In the genomic region with DNA sequence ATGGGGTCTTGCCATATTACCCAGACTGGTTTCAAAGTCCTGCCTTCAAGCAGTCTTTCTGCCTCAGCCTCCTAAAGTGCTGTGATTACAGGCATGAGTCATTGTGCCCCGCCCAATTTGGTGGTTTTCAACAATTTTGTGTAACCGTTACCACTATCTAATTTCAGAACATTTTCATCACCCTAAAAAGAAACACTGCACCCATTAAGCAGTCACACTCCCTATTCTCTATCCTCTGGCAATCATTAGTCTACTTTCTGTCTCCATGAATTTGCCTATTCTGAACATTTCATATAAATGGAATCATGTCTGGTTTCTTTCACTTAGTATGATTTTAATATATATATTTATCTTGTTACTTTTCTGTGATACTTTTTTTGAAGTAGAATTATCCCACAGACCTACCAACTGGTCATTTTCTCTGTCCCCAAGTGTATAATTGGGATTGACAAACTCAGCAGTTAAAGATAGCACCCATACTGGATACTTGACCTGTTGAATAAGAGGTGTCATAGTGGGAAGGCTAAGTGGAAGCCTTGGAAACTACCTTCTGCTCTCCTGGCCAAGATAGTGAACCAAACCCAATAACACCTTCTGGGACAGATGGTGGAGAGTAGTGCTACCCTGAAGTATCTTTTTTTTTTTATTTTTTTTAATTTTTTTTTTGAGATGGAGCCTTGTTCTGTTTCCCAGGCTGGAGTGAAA, we compare ENCODE assay signal across 7 cellular contexts.
DNase-seq lines count a peak whose midpoint lies in the region; ATAC-seq and TF ChIP-seq lines count a peak whose summit lies in the region.

No MANE protein-coding gene starts in this region.

- no peak overlapping the region for H3K4me2 ChIP-seq in neuronal stem cell (ENCODE audit: insufficient read depth, low read length, poor library complexity, severe bottlenecking)

- no peak overlapping the region for H3K18ac ChIP-seq in neuronal stem cell (ENCODE audit: low read length)

- H3K4me1 ChIP-seq in right atrium auricular region: peaks cover 0 to 8% of the 10 kb centered on the region in 2 donors
- no peaks in the 10 kb centered on the region for H3K4me1 ChIP-seq in neuronal stem cell (ENCODE audit: control insufficient read depth in 2 of 2, insufficient read depth in 1 of 2, low read depth in 1 of 2, low read length in 2 of 2)

- H3K27me3 ChIP-seq in right atrium auricular region: no peaks in the 10 kb centered on the region
- no peaks in the 10 kb centered on the region for H3K27me3 ChIP-seq in neuronal stem cell (ENCODE audit: control insufficient read depth in 3 of 3, insufficient read depth in 3 of 3, low read depth in 1 of 3, low read length in 3 of 3)

- no peak overlapping the region for H4K8ac ChIP-seq in neuronal stem cell (ENCODE audit: low read depth, low read length)

- ATAC-seq in GM21529 (IDR thresholded peaks at IDR 0.05; ENCODE audit: unreplicated experiment): peak; percentile 70

- H3K4ac ChIP-seq in neuronal stem cell (ENCODE audit: low read length): no peak overlapping the region

- H3K36me3 ChIP-seq in right atrium auricular region (no peaks in the 10 kb centered on the region), neuronal stem cell (replicated peaks in 1 of 2; ENCODE audit: control insufficient read depth in 2 of 2, insufficient read depth in 2 of 2, low read length in 2 of 2) (no peaks in the 10 kb centered on the region)

- H2BK12ac ChIP-seq in neuronal stem cell (ENCODE audit: low read length): no peak overlapping the region

- no peak overlapping the region for H3K23ac ChIP-seq in neuronal stem cell (ENCODE audit: low read depth, low read length, poor library complexity)

- no peak overlapping the region for H2BK120ac ChIP-seq in neuronal stem cell (ENCODE audit: low read depth, low read length)

- H2BK5ac ChIP-seq in neuronal stem cell (ENCODE audit: low read length): no peak overlapping the region

- H3K27ac ChIP-seq in right atrium auricular region (no peak overlapping the region), neuronal stem cell (replicated peaks; ENCODE audit: low read length) (no peak overlapping the region)

- no peak overlapping the region for H2BK15ac ChIP-seq in neuronal stem cell (ENCODE audit: low read length)

- no peak overlapping the region for H3K9ac ChIP-seq in neuronal stem cell (ENCODE audit: low read depth, low read length, poor library complexity)

- H3K4me3 ChIP-seq in right atrium auricular region (no peak overlapping the region), neuronal stem cell (ENCODE audit: low read length in 2 of 2) (no peak overlapping the region)

- no peak overlapping the region for H4K91ac ChIP-seq in neuronal stem cell (ENCODE audit: low read depth, low read length, poor library complexity)

- TF ChIP-seq CTCF in right atrium auricular region (IDR thresholded peaks at IDR 0.05): no peak

- no peak overlapping the region for H2AK5ac ChIP-seq in neuronal stem cell (ENCODE audit: low read depth, low read length)

- H3K9me3 ChIP-seq in right atrium auricular region (no peaks in the 10 kb centered on the region), neuronal stem cell (replicated peaks in 1 of 2; ENCODE audit: control insufficient read depth in 2 of 2, insufficient read depth in 1 of 2, low read depth in 1 of 2, low read length in 2 of 2) (peaks cover 0 to 9% of the 10 kb centered on the region in 2 donors)

- no peak overlapping the region for H3K14ac ChIP-seq in neuronal stem cell (ENCODE audit: low read length)

- peak; percentile 65 for DNase-seq in NCI-H2227 (lab: John Stamatoyannopoulos, UW; ENCODE audit: unreplicated experiment)
- peak; percentile 61 for DNase-seq in activated T-cell treated with anti-CD3 and anti-CD28 coated beads for 48 hours (ENCODE audit: low read depth)
- DNase-seq in right atrium auricular region (ENCODE audit: low spot score): peak; percentile 75
- peak; percentile 67 to 76 for DNase-seq in stimulated activated CD8-positive, alpha-beta memory T cell treated with anti-CD3 and anti-CD28 coated beads, Interleukin-7, amount 100 ng/mL, for 4 hours (ENCODE audit: low read depth in 2 of 2)
- no peak for DNase-seq in NCI-H82 (lab: John Stamatoyannopoulos, UW)
- no peak for DNase-seq in neuronal stem cell (ENCODE audit: low spot score)

- no peaks in the 10 kb centered on the region for H3K79me1 ChIP-seq in neuronal stem cell (ENCODE audit: low read depth, low read length)

- no peak overlapping the region for H2AFZ ChIP-seq in neuronal stem cell (ENCODE audit: low read length)

- WGBS in neuronal stem cell (ENCODE audit: extremely low coverage in 2 of 2, insufficient read length in 2 of 2, insufficient replicate concordance in 1 of 2), 2 donors: no CpG with 5 or more reads among the region's 2 CpGs

Comparison
In these comparisons a context has a peak if more than half of its experiments do, and no peak if none do; other contexts are left out.
1. DNase-seq: peak in NCI-H2227 (single experiment), activated T-cell treated with anti-CD3 and anti-CD28 coated beads for 48 hours (single experiment), right atrium auricular region (single experiment) and stimulated activated CD8-positive, alpha-beta memory T cell treated with anti-CD3 and anti-CD28 coated beads, Interleukin-7, amount 100 ng/mL, for 4 hours (2 of 2); none in NCI-H82 (single experiment) and neuronal stem cell (single experiment).